ENCODE assay signal across 8 cellular contexts in genomic region chr16:79286646-79287423, GRCh38.
DNase-seq lines count a peak whose midpoint lies in the region; ATAC-seq and TF ChIP-seq lines count a peak whose summit lies in the region.

No MANE protein-coding gene starts in this region.

- DNase-seq in NCI-H524 (lab: John Stamatoyannopoulos, UW) (peak; percentile 93 to 97), astrocyte of the hippocampus (ENCODE audit: low read depth, low spot score) (peak; percentile 10), myocyte (ENCODE audit: low read depth) (peak; percentile 0), activated gamma-delta T cell (lab: John Stamatoyannopoulos, UW) (no peak), hepatic stellate cell (ENCODE audit: low spot score) (no peak)

- TF ChIP-seq CTCF in C4-2B (conservative IDR thresholded peaks at IDR 0.05): no peak

- ATAC-seq in GM19035 (IDR thresholded peaks at IDR 0.05; ENCODE audit: unreplicated experiment) (peak; percentile 88), HG03108 (IDR thresholded peaks at IDR 0.05; ENCODE audit: unreplicated experiment) (peak; percentile 97)

- H3K27ac ChIP-seq in C4-2B: peak overlapping the region; percentile 51

Comparison
In these comparisons a context has a peak if more than half of its experiments do, and no peak if none do; other contexts are left out.
1. DNase-seq: peak in NCI-H524 (2 of 2), astrocyte of the hippocampus (single experiment) and myocyte (single experiment); none in activated gamma-delta T cell (single experiment) and hepatic stellate cell (single experiment).